ENCODE assay signal across 12 cellular contexts in the genomic region with DNA sequence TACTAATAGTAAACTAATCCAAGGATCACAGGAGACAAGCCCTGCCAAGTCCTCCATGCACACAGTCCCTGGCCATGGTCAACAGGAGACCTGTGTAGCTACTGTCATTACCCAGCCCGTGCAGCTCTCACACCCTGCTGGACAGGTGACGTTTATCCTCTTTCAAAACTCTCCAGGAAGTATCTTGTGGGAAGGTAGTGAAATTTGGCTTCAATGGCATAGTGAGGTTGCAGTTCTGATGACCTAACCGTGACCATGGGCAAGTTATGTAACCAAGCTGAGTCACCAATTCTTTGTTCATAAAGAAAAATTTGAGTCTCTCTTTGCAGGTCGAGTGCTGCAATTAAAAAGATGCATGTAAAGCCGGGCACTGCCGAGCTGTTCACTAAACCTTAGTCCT. TPM values are rescaled to one million over a fixed set of nuclear protein-coding genes. Genes with fewer than 3 reads are reported as not detected.
DNase-seq lines count a peak whose midpoint lies in the region; ATAC-seq and TF ChIP-seq lines count a peak whose summit lies in the region.
"Had no signal": no experiment of that assay in that cellular context is flagged by ENCODE, and none has a peak within 500 bp of the region (broad histone marks: within the 10 kb centered on the region; RNA-seq: fewer than 3 reads in every experiment).

No MANE protein-coding gene starts in this region.

- no peak overlapping the region for H3K4me3 Mint-ChIP-seq in stimulated activated naive B cell treated with anti-CD40 and anti-IgM and Interleukin-4, amounts not matched to agents 10 μg/mL and 1 μg/mL and 100 μg/mL, for 72 hours
- H3K4me3 Mint-ChIP-seq in CD8-positive, alpha-beta T cell = no peak overlapping the region
- no peak overlapping the region for H3K4me3 Mint-ChIP-seq in T-helper 2 cell treated with Interferon-gamma antibody and Interleukin-4, amounts not matched to agents 5 μg/mL and 100 μg/mL, for 36 hours

- H3K27ac Mint-ChIP-seq in stimulated activated naive B cell treated with anti-CD40 and anti-IgM and Interleukin-4, amounts not matched to agents 10 μg/mL and 1 μg/mL and 100 μg/mL, for 72 hours = no peak overlapping the region
- no peak overlapping the region for H3K27ac Mint-ChIP-seq in CD8-positive, alpha-beta T cell
- no peak overlapping the region for H3K27ac Mint-ChIP-seq in T-helper 2 cell treated with Interferon-gamma antibody and Interleukin-4, amounts not matched to agents 5 μg/mL and 100 μg/mL, for 36 hours

- POLR2A ChIA-PET in CD8-positive, alpha-beta T cell (lab: Charles Lee) = interaction anchor here (1.3 kb wide), 1 partner anchor 14 kb away, joined by 3 read pairs; no protein-coding TSS in a partner anchor

- H3K4me1 ChIP-seq in breast epithelium = peaks cover 5 to 14% of the 10 kb centered on the region in 2 donors
- peaks cover 19 to 29% of the 10 kb centered on the region in 2 donors for H3K4me1 ChIP-seq in lung (ENCODE audit: control insufficient read depth in 2 of 2, insufficient read depth in 2 of 2, low read length in 2 of 2)
- H3K4me1 ChIP-seq in CD8-positive, alpha-beta T cell (ENCODE audit: insufficient read depth, low read length) = no peaks in the 10 kb centered on the region

- H3K27me3 ChIP-seq in breast epithelium (no peaks in the 10 kb centered on the region), lung (ENCODE audit: control insufficient read depth, insufficient read depth) (no peaks in the 10 kb centered on the region)
- no peaks in the 10 kb centered on the region for H3K27me3 ChIP-seq in CD8-positive, alpha-beta T cell (ENCODE audit: insufficient read depth, low read length)

- H3K4me3 ChIP-seq in breast epithelium = no peak overlapping the region
- H3K4me3 ChIP-seq in lung = no peak overlapping the region
- H3K4me3 ChIP-seq in CD8-positive, alpha-beta T cell (ENCODE audit: low read depth, low read length) = no peak overlapping the region

- TF ChIP-seq CTCF in breast epithelium (IDR thresholded peaks at IDR 0.05) (no peak), lung (IDR thresholded peaks at IDR 0.05; ENCODE audit: control extremely low read depth, extremely low read depth) (no peak)
- no peak for TF ChIP-seq CTCF in CD8-positive, alpha-beta T cell (IDR thresholded peaks at IDR 0.05)

- H3K9me3 ChIP-seq in breast epithelium (no peaks in the 10 kb centered on the region), lung (ENCODE audit: control insufficient read depth in 2 of 2, insufficient read depth in 1 of 2, low read length in 1 of 2) (no peaks in the 10 kb centered on the region)
- H3K9me3 ChIP-seq in CD8-positive, alpha-beta T cell (ENCODE audit: low read length) = no peaks in the 10 kb centered on the region

- H3K9me3 Mint-ChIP-seq in stimulated activated naive B cell treated with anti-CD40 and anti-IgM and Interleukin-4, amounts not matched to agents 10 μg/mL and 1 μg/mL and 100 μg/mL, for 72 hours = no peaks in the 10 kb centered on the region
- H3K9me3 Mint-ChIP-seq in CD8-positive, alpha-beta T cell = no peaks in the 10 kb centered on the region
- H3K9me3 Mint-ChIP-seq in T-helper 2 cell treated with Interferon-gamma antibody and Interleukin-4, amounts not matched to agents 5 μg/mL and 100 μg/mL, for 36 hours = no peaks in the 10 kb centered on the region

- CTCF ChIA-PET in CD8-positive, alpha-beta T cell (lab: Charles Lee) = no interaction called here

- peak; percentile 24 for ATAC-seq in Right ventricle myocardium inferior
- ATAC-seq in lung (ENCODE audit: insufficient read depth, low FRiP score) = peak; percentile 70
- ATAC-seq in stimulated activated naive B cell treated with anti-CD40 and anti-IgM and Interleukin-4, amounts not matched to agents 10 μg/mL and 1 μg/mL and 100 μg/mL, for 72 hours (replicated peaks) = no peak
- no peak for ATAC-seq in CD8-positive, alpha-beta T cell

- peaks cover 11 to 18% of the 10 kb centered on the region in 2 donors for H3K4me1 Mint-ChIP-seq in stimulated activated naive B cell treated with anti-CD40 and anti-IgM and Interleukin-4, amounts not matched to agents 10 μg/mL and 1 μg/mL and 100 μg/mL, for 72 hours
- H3K4me1 Mint-ChIP-seq in CD8-positive, alpha-beta T cell (ENCODE audit: low read depth) = peaks cover 5% of the 10 kb centered on the region
- H3K4me1 Mint-ChIP-seq in T-helper 2 cell treated with Interferon-gamma antibody and Interleukin-4, amounts not matched to agents 5 μg/mL and 100 μg/mL, for 36 hours (ENCODE audit: low read depth) = peaks cover 14% of the 10 kb centered on the region

- 25 to 49% methylated on average over 6 of the region's 6 CpGs for WGBS in lung, 2 donors

- no peak for TF ChIP-seq POLR2A in breast epithelium (IDR thresholded peaks at IDR 0.05)

- H3K36me3 Mint-ChIP-seq in stimulated activated naive B cell treated with anti-CD40 and anti-IgM and Interleukin-4, amounts not matched to agents 10 μg/mL and 1 μg/mL and 100 μg/mL, for 72 hours = no peaks in the 10 kb centered on the region
- H3K36me3 Mint-ChIP-seq in CD8-positive, alpha-beta T cell = no peaks in the 10 kb centered on the region
- H3K36me3 Mint-ChIP-seq in T-helper 2 cell treated with Interferon-gamma antibody and Interleukin-4, amounts not matched to agents 5 μg/mL and 100 μg/mL, for 36 hours (ENCODE audit: low read depth) = no peaks in the 10 kb centered on the region

- peak overlapping the region; percentile 45 to 84 for H3K27ac ChIP-seq in breast epithelium
- H3K27ac ChIP-seq in lung (ENCODE audit: low read depth in 1 of 2, low read length in 1 of 2) = peak overlapping the region; percentile 13 to 58
- no peak overlapping the region for H3K27ac ChIP-seq in CD8-positive, alpha-beta T cell (ENCODE audit: low read depth, low read length)

- H3K27me3 Mint-ChIP-seq in stimulated activated naive B cell treated with anti-CD40 and anti-IgM and Interleukin-4, amounts not matched to agents 10 μg/mL and 1 μg/mL and 100 μg/mL, for 72 hours = peaks cover 4 to 21% of the 10 kb centered on the region in 2 donors
- peaks cover 2% of the 10 kb centered on the region for H3K27me3 Mint-ChIP-seq in CD8-positive, alpha-beta T cell (ENCODE audit: low read depth)
- H3K27me3 Mint-ChIP-seq in T-helper 2 cell treated with Interferon-gamma antibody and Interleukin-4, amounts not matched to agents 5 μg/mL and 100 μg/mL, for 36 hours (ENCODE audit: low read depth) = peaks cover 14% of the 10 kb centered on the region

- DNase-seq in Right ventricle myocardium inferior (ENCODE audit: missing footprints) = no peak
- no peak for DNase-seq in cardiac septum (ENCODE audit: low spot score)
- peak in 1 of 2 donors; percentile 68 for DNase-seq in breast epithelium (ENCODE audit: low spot score in 2 of 2)
- no peak for DNase-seq in lung (ENCODE audit: low spot score)
- DNase-seq in stimulated activated naive B cell treated with anti-CD40 and anti-IgM and Interleukin-4, amounts not matched to agents 10 μg/mL and 1 μg/mL and 100 μg/mL, for 72 hours = no peak
- DNase-seq in CD8-positive, alpha-beta T cell = no peak
- no peak for DNase-seq in NCI-H345 (lab: John Stamatoyannopoulos, UW)
- no peak for DNase-seq in T-helper 2 cell treated with Interferon-gamma antibody and Interleukin-4, amounts not matched to agents 5 μg/mL and 100 μg/mL, for 36 hours (ENCODE audit: low spot score)
- DNase-seq: activated gamma-delta T cell treated with Interleukin-2 at 50 U/mL for 16 hours; C1 segment of cervical spinal cord; SHP77 treated with DMSO at 0.1 percent for 48 hours; stimulated activated CD4-positive, alpha-beta T cell treated with anti-CD3 and anti-CD28 coated beads, Interleukin-4, amount 100 ng/mL, for 1 hour had no signal

- intact Hi-C loops in Right ventricle myocardium inferior (cut with DNase I) = no loop called here
- intact Hi-C loops in cardiac septum (cut with DNase I) = loop anchor here (1.0 kb wide), 1 partner anchor 13 kb away; no protein-coding TSS in a partner anchor
- intact Hi-C loops in breast epithelium (cut with DNase I; ENCODE audit: low total_unique reads) = no loop called here
- intact Hi-C loops in CD8-positive, alpha-beta T cell (cut with DNase I, micrococcal nuclease) = no loop called here

- H3K36me3 ChIP-seq in breast epithelium (no peaks in the 10 kb centered on the region), lung (ENCODE audit: control insufficient read depth in 2 of 2, insufficient read depth in 2 of 2, low read length in 2 of 2) (no peaks in the 10 kb centered on the region)
- no peaks in the 10 kb centered on the region for H3K36me3 ChIP-seq in CD8-positive, alpha-beta T cell (ENCODE audit: insufficient read depth, low read length)

RNA-seq across cellular contexts. Expression of gene SLC2A9, which starts 11.3 kb away (rescaled TPM):
- 9.6 TPM for total RNA-seq in Right ventricle myocardium inferior
- total RNA-seq in cardiac septum = 5.5 TPM
- total RNA-seq in breast epithelium = 10 to 100 TPM in 1 of 3 donors, 1 to 10 TPM in 2; 6.2 to 10.7 (median 9.5) TPM
- total RNA-seq in lung = 10 to 100 TPM in 1 of 2 donors, 1 to 10 TPM in 1; 4.6 to 18.6 TPM
- polyA plus RNA-seq in lung = 10 to 100 TPM in 1 of 2 donors, 1 to 10 TPM in 1; 2.9 to 10.5 TPM
- 1 to 10 TPM; 1.1 to 1.8 TPM for total RNA-seq in CD8-positive, alpha-beta T cell

Comparison
In these comparisons a context has a peak if more than half of its experiments do, and no peak if none do; other contexts are left out.
1. ATAC-seq: peak in Right ventricle myocardium inferior (single experiment) and lung (single experiment); none in stimulated activated naive B cell treated with anti-CD40 and anti-IgM and Interleukin-4, amounts not matched to agents 10 μg/mL and 1 μg/mL and 100 μg/mL, for 72 hours (0 of 2) and CD8-positive, alpha-beta T cell (single experiment).